ENCODE assay signal across 8 cellular contexts in genomic region chr6:137094411-137095008, GRCh38. TPM values are rescaled to one million over a fixed set of nuclear protein-coding genes. Genes with fewer than 3 reads are reported as not detected.
A peak's percentile ranks its signal among the peaks of the same experiment; 100 is the strongest.
DNase-seq lines count a peak whose midpoint lies in the region; ATAC-seq and TF ChIP-seq lines count a peak whose summit lies in the region.

No MANE protein-coding gene starts in this region.

- peak; percentile 73 to 87 (median 78) for TF ChIP-seq CTCF in right lobe of liver (IDR thresholded peaks at IDR 0.05)

- no peak overlapping the region for H3K27ac ChIP-seq in right lobe of liver

- no peaks in the 10 kb centered on the region for H3K36me3 ChIP-seq in HAP-1 (replicated peaks)
- no peaks in the 10 kb centered on the region for H3K36me3 ChIP-seq in right lobe of liver

- H3K27me3 ChIP-seq in HAP-1 (ENCODE audit: low read depth), result no peaks in the 10 kb centered on the region
- H3K27me3 ChIP-seq in right lobe of liver, result no peaks in the 10 kb centered on the region

- peak; percentile 88 for DNase-seq in DMS 273 (lab: John Stamatoyannopoulos, UW; ENCODE audit: unreplicated experiment)
- peak; percentile 74 to 84 for DNase-seq in HAP-1 (ENCODE audit: low spot score in 2 of 2)
- DNase-seq in NCI-H345 treated with DMSO at 0.1 percent for 48 hours (lab: John Stamatoyannopoulos, UW; ENCODE audit: unreplicated experiment), result peak; percentile 58
- DNase-seq in activated CD4-positive, alpha-beta T cell treated with anti-CD3 and anti-CD28 coated beads for 1 hour, result peak; percentile 21
- peak; percentile 73 for DNase-seq in dedifferentiated amniotic fluid mesenchymal stem cell (ENCODE audit: extremely low spot score)
- DNase-seq in right lobe of liver, result peak in 1 of 3 donors; percentile 52
- DNase-seq in stimulated activated CD8-positive, alpha-beta memory T cell treated with anti-CD3 and anti-CD28 coated beads, Interleukin-12 subunit alpha, Interleukin-12 subunit beta, amount 100 ng/mL, for 1 hour (ENCODE audit: low read depth), result peak; percentile 15

- in situ Hi-C loops in HAP-1 (cut with MboI; ENCODE audit: low sequenced_read_pairs), result loop anchor here (10.0 kb wide), 1 partner anchor 550 kb away; no protein-coding TSS in a partner anchor

- no peak overlapping the region for H3K4me3 ChIP-seq in HAP-1
- H3K4me3 ChIP-seq in right lobe of liver, result no peak overlapping the region

- ATAC-seq in right lobe of liver (peak; percentile 81 to 95 (median 82)), GM18517 (IDR thresholded peaks at IDR 0.05; ENCODE audit: unreplicated experiment) (no peak)

- 28% methylated on average over 5 of the region's 5 CpGs for WGBS in right lobe of liver (ENCODE audit: insufficient coverage, low coverage, low lambda C conversion rate, missing lambda C conversion rate)

- peaks cover 11% of the 10 kb centered on the region for H3K4me1 ChIP-seq in HAP-1
- no peaks in the 10 kb centered on the region for H3K4me1 ChIP-seq in right lobe of liver

- no peak for TF ChIP-seq POLR2A in right lobe of liver (IDR thresholded peaks at IDR 0.05)

- intact Hi-C loops in right lobe of liver (cut with DNase I), result loop anchor here (10.0 kb wide), 1 partner anchor 70 kb away; no protein-coding TSS in a partner anchor

- no peaks in the 10 kb centered on the region; the same call in 1 of the 2 replicates for H3K9me3 ChIP-seq in HAP-1
- no peaks in the 10 kb centered on the region for H3K9me3 ChIP-seq in right lobe of liver

RNA-seq across cellular contexts. Expression of gene IL20RA, which starts 49.7 kb away (rescaled TPM):
- under 1 TPM; 0.06 to 0.70 (median 0.12) TPM for total RNA-seq in right lobe of liver
